Comparison of ENCODE assay signal across 14 cellular contexts in the genomic region with DNA sequence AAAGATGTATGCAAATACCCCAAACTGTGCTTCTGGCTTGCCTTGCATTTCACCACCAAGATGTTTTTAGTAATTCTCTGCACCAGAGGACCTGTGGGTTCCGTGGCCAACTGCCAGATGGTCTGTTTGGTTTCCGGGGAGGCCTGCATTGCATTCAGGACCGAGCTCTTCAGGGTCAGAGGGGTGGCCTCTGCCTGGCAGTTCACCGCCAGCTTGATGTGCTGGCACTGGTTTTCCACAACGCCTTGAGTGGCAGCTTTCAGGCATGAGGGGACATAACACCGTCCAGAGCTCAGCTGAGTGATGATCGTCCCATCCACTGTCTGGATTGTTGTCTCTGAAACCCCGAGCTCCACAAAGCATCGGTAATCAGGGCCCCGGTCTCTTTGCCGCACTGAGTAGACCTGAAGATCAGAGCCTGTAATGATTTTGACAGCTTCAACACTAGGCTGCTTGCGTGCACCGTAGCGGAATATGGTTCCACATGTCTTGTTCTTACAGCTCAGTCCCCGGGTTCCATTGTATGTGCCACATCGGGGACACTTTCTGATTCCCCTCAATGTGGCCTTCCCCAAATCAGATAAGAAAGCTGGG. TPM values are rescaled to one million over a fixed set of nuclear protein-coding genes. Genes with fewer than 3 reads are reported as not detected.
A peak's percentile ranks its signal among the peaks of the same experiment; 100 is the strongest.
DNase-seq lines count a peak whose midpoint lies in the region; ATAC-seq, FAIRE-seq and TF ChIP-seq lines count a peak whose summit lies in the region.
"Had no signal": no experiment of that assay in that cellular context is flagged by ENCODE, and none has a peak within 500 bp of the region (broad histone marks: within the 10 kb centered on the region; RNA-seq: fewer than 3 reads in every experiment).

No MANE protein-coding gene starts in this region.

- H3K4me1 ChIP-seq in KMS-11 (ENCODE audit: low read depth, poor library complexity, severe bottlenecking): peaks cover 25% of the 10 kb centered on the region
- peaks cover 12% of the 10 kb centered on the region for H3K4me1 ChIP-seq in osteoblast (ENCODE audit: insufficient read depth, low read length)
- H3K4me1 ChIP-seq: body of pancreas, vagina had no signal

- no peak for TF ChIP-seq CTCF in HFFc6 (IDR thresholded peaks at IDR 0.05)
- no peak for TF ChIP-seq CTCF in KMS-11 (conservative IDR thresholded peaks at IDR 0.05; ENCODE audit: low read depth, low read length)
- no peak for TF ChIP-seq CTCF in osteoblast (IDR thresholded peaks at IDR 0.05; ENCODE audit: extremely low read depth, low read depth, low read length)
- TF ChIP-seq CTCF in D721Med (IDR thresholded peaks at IDR 0.05; ENCODE audit: insufficient read depth, missing control alignments): no peak

- peak overlapping the region; percentile 32; the same call in 1 of the 2 replicates for H3K27ac Mint-ChIP-seq in HFFc6

- no peaks in the 10 kb centered on the region for H3K9me3 Mint-ChIP-seq in HFFc6

- H3K36me3 ChIP-seq in KMS-11 (ENCODE audit: insufficient read depth) (no peaks in the 10 kb centered on the region), osteoblast (ENCODE audit: insufficient read depth, low read length) (peaks cover 24% of the 10 kb centered on the region)
- H3K36me3 ChIP-seq: ovary had no signal

- H3K27me3 Mint-ChIP-seq in HFFc6 (ENCODE audit: insufficient read depth): no peaks in the 10 kb centered on the region

- ATAC-seq in GM18907 (IDR thresholded peaks at IDR 0.05; ENCODE audit: unreplicated experiment) (peak; percentile 84), HG03135 (IDR thresholded peaks at IDR 0.05; ENCODE audit: unreplicated experiment) (no peak)
- ATAC-seq: body of pancreas had no signal

- H3K4me2 ChIP-seq in KMS-11: peak overlapping the region; percentile 45; the same call in 1 of the 2 replicates
- peak overlapping the region; percentile 40 for H3K4me2 ChIP-seq in osteoblast (ENCODE audit: insufficient read depth, low read length)

- no peaks in the 10 kb centered on the region for H3K27me3 ChIP-seq in KMS-11 (ENCODE audit: insufficient read depth, low read depth)
- H3K27me3 ChIP-seq in osteoblast (ENCODE audit: insufficient read depth, low read length): no peaks in the 10 kb centered on the region
- H3K27me3 ChIP-seq: body of pancreas, ovary, vagina had no signal

- H3K4me3 Mint-ChIP-seq in HFFc6: no peak overlapping the region

- H3K27ac ChIP-seq in KMS-11: peak overlapping the region; percentile 70
- H3K27ac ChIP-seq in osteoblast (ENCODE audit: low read depth, low read length): peak overlapping the region; percentile 63
- H3K27ac ChIP-seq: body of pancreas, ovary, vagina had no signal

- no peak for DNase-seq in HFFc6
- DNase-seq in osteoblast (ENCODE audit: insufficient read length, low spot score, missing footprints): no peak
- no peak for DNase-seq in GM03348 (ENCODE audit: low spot score)
- DNase-seq in T1000 (lab: John Stamatoyannopoulos, UW): no peak
- no peak for DNase-seq in D721Med (ENCODE audit: insufficient read length, low spot score)
- DNase-seq: body of pancreas, erythroblast, NCI-H345 had no signal

- peaks cover 9% of the 10 kb centered on the region for H3K4me1 Mint-ChIP-seq in HFFc6 (ENCODE audit: low read depth)

- no peak overlapping the region for H3K4me3 ChIP-seq in KMS-11 (IDR thresholded peaks at IDR 0.05; ENCODE audit: insufficient read depth, low read depth, low read length)
- no peak overlapping the region for H3K4me3 ChIP-seq in osteoblast (ENCODE audit: insufficient read depth, low read length)
- H3K4me3 ChIP-seq: body of pancreas, ovary, vagina had no signal

- no peaks in the 10 kb centered on the region for H3K9me3 ChIP-seq in osteoblast (ENCODE audit: low read depth, low read length)
- H3K9me3 ChIP-seq: body of pancreas, ovary, vagina had no signal

- H3K36me3 Mint-ChIP-seq in HFFc6 (ENCODE audit: low read depth): peaks cover 14% of the 10 kb centered on the region; the same call in 1 of the 2 replicates

- no peak for FAIRE-seq in D721Med (lab: Jason Lieb, UNC)
- FAIRE-seq: islet of Langerhans had no signal

- H2AFZ ChIP-seq in KMS-11 (ENCODE audit: low read depth) (0 out of 2 replicates have a peak overlapping the region, but pooled peaks have one; percentile 12), osteoblast (ENCODE audit: low read length) (peak overlapping the region; percentile 0)

- H4K20me1 ChIP-seq in KMS-11 (ENCODE audit: insufficient read depth): no peaks in the 10 kb centered on the region
- H4K20me1 ChIP-seq in osteoblast (ENCODE audit: insufficient read depth, low read length): no peaks in the 10 kb centered on the region

- peak overlapping the region; percentile 1; the same call in 1 of the 2 replicates for H3K9ac ChIP-seq in KMS-11

- no peaks in the 10 kb centered on the region for H3K79me2 ChIP-seq in KMS-11 (ENCODE audit: insufficient read depth, low read depth)
- peaks cover 2% of the 10 kb centered on the region for H3K79me2 ChIP-seq in osteoblast (ENCODE audit: insufficient read depth, low read length)

RNA-seq across cellular contexts. Expression of gene C2orf42, which starts 9.4 kb away (rescaled TPM):
- 10 to 100 TPM; 10.0 to 17.8 (median 14.7) TPM for total RNA-seq in HFFc6 (2021; fragmentation: NEBNext Ultra II Directional; extraction: Animal tissue kit (Norgen Biotek cat#: 25700))
- total RNA-seq in osteoblast: 24.5 and 25.0 TPM in 2 replicates
